ENCODE assay signal across 8 cellular contexts in genomic region chr14:55074662-55075061, GRCh38. TPM values are rescaled to one million over a fixed set of nuclear protein-coding genes. Genes with fewer than 3 reads are reported as not detected.
A peak's percentile ranks its signal among the peaks of the same experiment; 100 is the strongest.
DNase-seq lines count a peak whose midpoint lies in the region; ATAC-seq and TF ChIP-seq lines count a peak whose summit lies in the region.

No MANE protein-coding gene starts in this region.

- H3K9me3 ChIP-seq in effector memory CD4-positive, alpha-beta T cell (ENCODE audit: control insufficient read depth, low read length) = no peaks in the 10 kb centered on the region

- peak overlapping the region; percentile 53 for H2AFZ ChIP-seq in KMS-11 (ENCODE audit: low read depth)

- ATAC-seq in GM21367 (IDR thresholded peaks at IDR 0.05; ENCODE audit: unreplicated experiment) = peak; percentile 45
- no peak for ATAC-seq in omental fat pad (ENCODE audit: low FRiP score)

- CTCF ChIA-PET in GM10248 (lab: Yijun Ruan, JAX) = interaction anchor here (0.7 to 2.1 kb wide), 6 partner anchors 9 to 86 kb away, joined by 3 to 10 read pairs (median 3); partner anchors contain the start of gene MAPK1IP1L

- no peak overlapping the region for H3K4me3 ChIP-seq in KMS-11 (IDR thresholded peaks at IDR 0.05; ENCODE audit: insufficient read depth, low read depth, low read length)
- H3K4me3 ChIP-seq in effector memory CD4-positive, alpha-beta T cell (ENCODE audit: insufficient read depth, low read depth, low read length, poor library complexity, severe bottlenecking) = peak overlapping the region; percentile 30

- DNase-seq in GM10248 (ENCODE audit: extremely low spot score) (peak; percentile 39), omental fat pad (ENCODE audit: low spot score) (no peak), HT-29 (ENCODE audit: low spot score) (no peak)
- no peak for DNase-seq in effector memory CD4-positive, alpha-beta T cell
- DNase-seq in stimulated activated naive CD4-positive, alpha-beta T cell treated with Interleukin-2 at 50 U/mL for 16 hours (lab: John Stamatoyannopoulos, UW) = no peak
- DNase-seq in activated CD4-positive, alpha-beta T cell treated with anti-CD3 and anti-CD28 coated beads for 48 hours = no peak

- no peaks in the 10 kb centered on the region for H3K36me3 ChIP-seq in KMS-11 (ENCODE audit: insufficient read depth)
- no peaks in the 10 kb centered on the region for H3K36me3 ChIP-seq in effector memory CD4-positive, alpha-beta T cell (ENCODE audit: control insufficient read depth, insufficient read depth, low read length)

- H4K20me1 ChIP-seq in KMS-11 (ENCODE audit: insufficient read depth) = no peaks in the 10 kb centered on the region

- H3K9ac ChIP-seq in KMS-11 = peak overlapping the region; percentile 27; the same call in 1 of the 2 replicates

- no peaks in the 10 kb centered on the region for H3K27me3 ChIP-seq in KMS-11 (ENCODE audit: insufficient read depth, low read depth)
- no peaks in the 10 kb centered on the region for H3K27me3 ChIP-seq in effector memory CD4-positive, alpha-beta T cell (replicated peaks; ENCODE audit: control insufficient read depth, insufficient read depth, low read length, poor library complexity, severe bottlenecking)

- POLR2A ChIA-PET in GM10248 (lab: Yijun Ruan, JAX) = interaction anchor here (0.6 kb wide), 1 partner anchor 9 kb away, joined by 5 read pairs; no protein-coding TSS in a partner anchor

- TF ChIP-seq CTCF in GM10248 (IDR thresholded peaks at IDR 0.05; ENCODE audit: control extremely low read depth, extremely low read depth, low read depth, missing control alignments) = no peak
- no peak for TF ChIP-seq CTCF in KMS-11 (conservative IDR thresholded peaks at IDR 0.05; ENCODE audit: low read depth, low read length)
- TF ChIP-seq CTCF in omental fat pad (IDR thresholded peaks at IDR 0.05) = no peak

- H3K4me1 ChIP-seq in KMS-11 (ENCODE audit: low read depth, poor library complexity, severe bottlenecking) = peaks cover 24% of the 10 kb centered on the region
- peaks cover 5% of the 10 kb centered on the region for H3K4me1 ChIP-seq in effector memory CD4-positive, alpha-beta T cell (ENCODE audit: control insufficient read depth, insufficient read depth, low read length, poor library complexity, severe bottlenecking)

- H3K79me2 ChIP-seq in KMS-11 (ENCODE audit: insufficient read depth, low read depth) = no peaks in the 10 kb centered on the region

- peak overlapping the region; percentile 76 for H3K4me2 ChIP-seq in KMS-11

- H3K27ac ChIP-seq in KMS-11 = peak overlapping the region; percentile 52
- no peak overlapping the region for H3K27ac ChIP-seq in effector memory CD4-positive, alpha-beta T cell (ENCODE audit: insufficient read depth, low read length, poor library complexity, severe bottlenecking)

RNA-seq across cellular contexts. Expression of gene MAPK1IP1L, which starts 23.2 kb away (rescaled TPM):
- 10 to 100 TPM; 32.5 to 81.3 (median 68.8) TPM for total RNA-seq in omental fat pad
- 15.9 and 29.5 TPM in 2 replicates for total RNA-seq in HT-29 (2014; rRNA removed; shearing (Covaris generic))

RNA-seq across cellular contexts. Expression of gene SOCS4, which starts 47.6 kb away (rescaled TPM):
- 10 to 100 TPM; 15.9 to 25.5 (median 21.2) TPM for total RNA-seq in omental fat pad
- total RNA-seq in HT-29 (2014; rRNA removed; shearing (Covaris generic)) = 5.3 and 5.8 TPM in 2 replicates

RNA-seq across cellular contexts. Expression of gene WDHD1, which starts 47.8 kb away (rescaled TPM):
- 1 to 10 TPM; 1.4 to 2.0 (median 1.6) TPM for total RNA-seq in omental fat pad
- 4.3 and 5.0 TPM in 2 replicates for total RNA-seq in HT-29 (2014; rRNA removed; shearing (Covaris generic))

RNA-seq across cellular contexts. Expression of gene LGALS3, which starts 54.4 kb away (rescaled TPM):
- total RNA-seq in omental fat pad = 100 to 1,000 TPM; 325 to 450 (median 349) TPM
- 165 and 178 TPM in 2 replicates for total RNA-seq in HT-29 (2014; rRNA removed; shearing (Covaris generic))
